ENCODE assay signal across 10 cellular contexts in genomic region chr14:61719344-61720301, GRCh38. TPM values are rescaled to one million over a fixed set of nuclear protein-coding genes. Genes with fewer than 3 reads are reported as not detected.
DNase-seq lines count a peak whose midpoint lies in the region; ATAC-seq and TF ChIP-seq lines count a peak whose summit lies in the region.
"Had no signal": no experiment of that assay in that cellular context is flagged by ENCODE, and none has a peak within 500 bp of the region (broad histone marks: within the 10 kb centered on the region; RNA-seq: fewer than 3 reads in every experiment).

No MANE protein-coding gene starts in this region.

- H3K27ac Mint-ChIP-seq in chondrocyte (ENCODE audit: unreplicated experiment) (peak overlapping the region; percentile 38), progenitor cell of endocrine pancreas (peak overlapping the region; percentile 79)

- no peak for TF ChIP-seq EP300 in gastroesophageal sphincter (IDR thresholded peaks at IDR 0.05)

- DNase-seq in Karpas-422 (no peak), chondrocyte (ENCODE audit: low spot score) (no peak), progenitor cell of endocrine pancreas (ENCODE audit: low spot score, unreplicated experiment) (no peak), hippocampal formation (lab: John Stamatoyannopoulos, UW) (no peak), midbrain (lab: John Stamatoyannopoulos, UW) (no peak)
- DNase-seq: NCI-H2081, SW 1271 had no signal

- H3K4me1 ChIP-seq in Karpas-422 (ENCODE audit: low read length): peaks cover 82% of the 10 kb centered on the region
- peaks cover 0 to 86% (median 5%) of the 10 kb centered on the region in 3 donors for H3K4me1 ChIP-seq in gastroesophageal sphincter

- H3K79me2 ChIP-seq in Karpas-422 (ENCODE audit: low read length): peaks cover 96% of the 10 kb centered on the region

- peak overlapping the region; percentile 29 for H3K9ac ChIP-seq in Karpas-422 (ENCODE audit: low read length)

- peak overlapping the region; percentile 2 for H3K4me3 Mint-ChIP-seq in chondrocyte (ENCODE audit: unreplicated experiment)
- H3K4me3 Mint-ChIP-seq in progenitor cell of endocrine pancreas (ENCODE audit: low read depth): no peak overlapping the region

- peak overlapping the region; percentile 1; the same call in 1 of the 2 replicates for H3K4me3 ChIP-seq in Karpas-422 (ENCODE audit: low read length)
- H3K4me3 ChIP-seq in gastroesophageal sphincter: no peak overlapping the region

- peaks cover 86% of the 10 kb centered on the region for H3K4me1 Mint-ChIP-seq in chondrocyte (ENCODE audit: low read depth)
- H3K4me1 Mint-ChIP-seq in progenitor cell of endocrine pancreas (ENCODE audit: low read depth): peaks cover 18% of the 10 kb centered on the region

- peaks cover 40% of the 10 kb centered on the region for H3K36me3 ChIP-seq in Karpas-422 (ENCODE audit: insufficient read depth, low read length)
- peaks cover 0 to 13% of the 10 kb centered on the region in 2 donors for H3K36me3 ChIP-seq in gastroesophageal sphincter

- H3K9me3 Mint-ChIP-seq in chondrocyte (ENCODE audit: low read depth) (no peaks in the 10 kb centered on the region), progenitor cell of endocrine pancreas (ENCODE audit: low read depth) (no peaks in the 10 kb centered on the region)

- H3K27ac ChIP-seq in Karpas-422 (ENCODE audit: low read length) (peak overlapping the region; percentile 80), gastroesophageal sphincter (peak overlapping the region in 2 of 4 donors; percentile 19 to 59)

- 73 to 77% methylated on average over 5 of the region's 5 CpGs for WGBS in gastroesophageal sphincter (ENCODE audit: low coverage in 1 of 2), 2 donors

- H2AFZ ChIP-seq in Karpas-422 (ENCODE audit: low read length): no peak overlapping the region

- TF ChIP-seq POLR2A in gastroesophageal sphincter (IDR thresholded peaks at IDR 0.05): no peak

- H3K27me3 Mint-ChIP-seq in chondrocyte (ENCODE audit: low read depth): no peaks in the 10 kb centered on the region
- H3K27me3 Mint-ChIP-seq in progenitor cell of endocrine pancreas: no peaks in the 10 kb centered on the region

- H3K36me3 Mint-ChIP-seq in chondrocyte (ENCODE audit: low read depth): peaks cover 19% of the 10 kb centered on the region
- peaks cover 13% of the 10 kb centered on the region for H3K36me3 Mint-ChIP-seq in progenitor cell of endocrine pancreas (ENCODE audit: insufficient read depth)

- no peaks in the 10 kb centered on the region for H3K27me3 ChIP-seq in Karpas-422 (ENCODE audit: low read length)
- no peaks in the 10 kb centered on the region for H3K27me3 ChIP-seq in gastroesophageal sphincter

- H3K9me3 ChIP-seq in Karpas-422 (ENCODE audit: low read length) (no peaks in the 10 kb centered on the region), gastroesophageal sphincter (no peaks in the 10 kb centered on the region)

- TF ChIP-seq CTCF in chondrocyte (IDR thresholded peaks at IDR 0.05) (no peak), progenitor cell of endocrine pancreas (IDR thresholded peaks at IDR 0.05; ENCODE audit: unreplicated experiment) (no peak), gastroesophageal sphincter (IDR thresholded peaks at IDR 0.05) (no peak)

- H4K20me1 ChIP-seq in Karpas-422 (ENCODE audit: insufficient read depth, low read depth, low read length): peaks cover 46% of the 10 kb centered on the region

- ATAC-seq in GM21529 (IDR thresholded peaks at IDR 0.05; ENCODE audit: unreplicated experiment) (peak; percentile 38), gastroesophageal sphincter (no peak), HG03097 (IDR thresholded peaks at IDR 0.05; ENCODE audit: low FRiP score, unreplicated experiment) (no peak)

- no peaks in the 10 kb centered on the region for H3K9me2 ChIP-seq in Karpas-422 (replicated peaks; ENCODE audit: insufficient read depth, low read length)

- peak overlapping the region; percentile 60 for H3K4me2 ChIP-seq in Karpas-422 (ENCODE audit: low read depth, low read length, poor library complexity, severe bottlenecking)

RNA-seq across cellular contexts. Expression of gene HIF1A, which starts 24.3 kb away (rescaled TPM):
- 111 and 233 TPM in 2 replicates for total RNA-seq in Karpas-422 (2014; rRNA removed; shearing (Covaris generic); ENCODE audit: low replicate concordance)
- total RNA-seq in chondrocyte: 466 to 676 TPM (median 660 TPM) in 3 replicates
- 137 and 141 TPM in 2 replicates for total RNA-seq in progenitor cell of endocrine pancreas
- 100 to 1,000 TPM in 3 of 4 donors, 10 to 100 TPM in 1; 84.3 to 120 (median 111) TPM for total RNA-seq in gastroesophageal sphincter

RNA-seq across cellular contexts. Expression of gene SNAPC1, which starts 42.6 kb away (rescaled TPM):
- 32.7 and 33.4 TPM in 2 replicates for total RNA-seq in Karpas-422 (2014; rRNA removed; shearing (Covaris generic); ENCODE audit: low replicate concordance)
- 7.9 to 9.9 TPM (median 8.6 TPM) in 3 replicates for total RNA-seq in chondrocyte
- total RNA-seq in progenitor cell of endocrine pancreas: 4.9 and 5.2 TPM in 2 replicates
- 1 to 10 TPM; 5.4 to 8.7 (median 6.7) TPM for total RNA-seq in gastroesophageal sphincter
